8 cellular contexts compared by ENCODE assay signal in genomic region chr15:43186003-43186353, GRCh38. TPM values are rescaled to one million over a fixed set of nuclear protein-coding genes. Genes with fewer than 3 reads are reported as not detected.
DNase-seq lines count a peak whose midpoint lies in the region; ATAC-seq and TF ChIP-seq lines count a peak whose summit lies in the region.

No MANE protein-coding gene starts in this region.

- CTCF ChIA-PET in WTC11 (lab: Charles Lee): interaction anchor here (0.9 to 2.4 kb wide), 6 partner anchors 9 to 100 kb away, joined by 4 to 13 read pairs (median 8); no protein-coding TSS in a partner anchor

- no peak for TF ChIP-seq CTCF in WTC11 (IDR thresholded peaks at IDR 0.05)

- DNase-seq in NOMO-1 (lab: John Stamatoyannopoulos, UW; ENCODE audit: unreplicated experiment in 2 of 2) (peak; percentile 33 to 40), NOMO-1 treated with dmso at 0.1 percent for 144 hours (lab: John Stamatoyannopoulos, UW; ENCODE audit: unreplicated experiment) (no peak), WTC11 (ENCODE audit: low spot score) (no peak), globus pallidus (ENCODE audit: low spot score) (peak; percentile 5), putamen (ENCODE audit: low spot score) (peak; percentile 20), activated gamma-delta T cell treated with Interleukin-2 at 50 U/mL for 16 hours (no peak)
- no peak for DNase-seq in activated CD4-positive, alpha-beta T cell treated with anti-CD3 and anti-CD28 coated beads, Interleukin-2, amount 50 U/mL, for 48 hours

- no peaks in the 10 kb centered on the region for H3K9me3 Mint-ChIP-seq in WTC11

- peak overlapping the region; percentile 83 for H3K27ac Mint-ChIP-seq in WTC11

- POLR2A ChIA-PET in WTC11 (lab: Charles Lee): no interaction called here

- peak overlapping the region; percentile 96 for H3K4me3 Mint-ChIP-seq in WTC11

- H3K4me1 Mint-ChIP-seq in WTC11: peaks cover 12% of the 10 kb centered on the region

- peaks cover 6% of the 10 kb centered on the region; the same call in 1 of the 2 replicates for H3K36me3 Mint-ChIP-seq in WTC11

- ATAC-seq in HG03039 (IDR thresholded peaks at IDR 0.05; ENCODE audit: unreplicated experiment) (peak; percentile 9), WTC11 (peak; percentile 2)

- no peaks in the 10 kb centered on the region for H3K27me3 Mint-ChIP-seq in WTC11 (ENCODE audit: low read depth)

TF ChIP-seq in WTC11, 78 proteins besides CTCF, POLR2A, EP300 and RAD21:
- TF ChIP-seq E2F5 (CRISPR knock-in tag; IDR thresholded peaks at IDR 0.05): no peak
- no peak for TF ChIP-seq IRF2 (CRISPR knock-in tag; IDR thresholded peaks at IDR 0.05; ENCODE audit: borderline replicate concordance, low read depth)
- no peak for TF ChIP-seq ERG (CRISPR knock-in tag; IDR thresholded peaks at IDR 0.05)
- no peak for TF ChIP-seq ETV6 (CRISPR knock-in tag; IDR thresholded peaks at IDR 0.05)
- no peak for TF ChIP-seq PRRX2 (CRISPR knock-in tag; IDR thresholded peaks at IDR 0.05)
- TF ChIP-seq ZNF671 (CRISPR knock-in tag; IDR thresholded peaks at IDR 0.05): no peak

RNA-seq across cellular contexts. Expression of gene CCNDBP1, which starts 0.8 kb away (rescaled TPM):
- 19.1 to 22.0 TPM (median 20.4 TPM) in 3 replicates for total RNA-seq in WTC11 (2021)

RNA-seq across cellular contexts. Expression of gene EPB42, which starts 34.8 kb away (rescaled TPM):
- not detected in 3 replicates for total RNA-seq in WTC11 (2021)

RNA-seq across cellular contexts. Expression of gene TMEM62, which starts 52.6 kb away (rescaled TPM):
- 4.6 to 5.6 TPM (median 5.0 TPM) in 3 replicates for total RNA-seq in WTC11 (2021)

Comparison
In these comparisons a context has a peak if more than half of its experiments do, and no peak if none do; other contexts are left out.
1. DNase-seq: peak in NOMO-1 (2 of 2), globus pallidus (single experiment) and putamen (single experiment); none in NOMO-1 treated with dmso at 0.1 percent for 144 hours (single experiment), WTC11 (single experiment), activated gamma-delta T cell treated with Interleukin-2 at 50 U/mL for 16 hours (single experiment) and activated CD4-positive, alpha-beta T cell treated with anti-CD3 and anti-CD28 coated beads, Interleukin-2, amount 50 U/mL, for 48 hours (0 of 2).